Comparison of ENCODE assay signal across 7 cellular contexts in the genomic region with DNA sequence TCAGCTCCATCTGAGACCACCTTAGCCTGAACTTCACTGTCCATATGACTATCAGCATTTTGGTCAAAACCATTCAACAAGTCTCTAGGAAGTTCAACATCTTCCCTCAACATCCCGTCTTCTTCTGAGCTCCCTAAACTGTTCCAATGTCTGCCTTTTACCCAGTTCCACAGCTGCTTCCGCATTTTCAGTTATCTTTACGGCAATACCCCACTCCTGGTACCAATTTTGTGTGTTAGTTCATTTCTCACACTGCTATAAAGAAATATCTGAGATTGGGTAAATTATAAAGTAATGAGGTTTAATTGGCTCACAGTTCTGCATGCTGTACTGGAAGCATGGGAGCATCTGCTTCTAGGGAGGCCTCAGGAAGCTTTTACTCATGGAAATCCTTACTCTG.
"Had no signal": no experiment of that assay in that cellular context is flagged by ENCODE, and none has a peak within 500 bp of the region (broad histone marks: within the 10 kb centered on the region; RNA-seq: fewer than 3 reads in every experiment).

No MANE protein-coding gene starts in this region.

- H3K4me2 ChIP-seq: KMS-11 had no signal

- FAIRE-seq: HepG2, HTR-8/SVneo had no signal

- H3K9ac ChIP-seq: KMS-11 had no signal

- H3K27ac ChIP-seq: HL-60, KMS-11 had no signal

- DNase-seq: IMR-90, KBM-7, KG1 had no signal

- ATAC-seq: HepG2 had no signal
